In genomic region chr7:42886866-42887509, GRCh38 we compare ENCODE assay signal across 11 cellular contexts. TPM values are rescaled to one million over a fixed set of nuclear protein-coding genes. Genes with fewer than 3 reads are reported as not detected.
A peak's percentile ranks its signal among the peaks of the same experiment; 100 is the strongest.
DNase-seq lines count a peak whose midpoint lies in the region; FAIRE-seq and TF ChIP-seq lines count a peak whose summit lies in the region.
"Had no signal": no experiment of that assay in that cellular context is flagged by ENCODE, and none has a peak within 500 bp of the region (broad histone marks: within the 10 kb centered on the region; RNA-seq: fewer than 3 reads in every experiment).

No MANE protein-coding gene starts in this region.

- H3K9ac ChIP-seq in astrocyte (ENCODE audit: low read length), result no peak overlapping the region

- intact Hi-C loops in ovary (cut with DNase I), result no loop called here

- H3K27ac ChIP-seq in CD8-positive, alpha-beta memory T cell (ENCODE audit: low read depth, low read length), result no peak overlapping the region
- no peak overlapping the region for H3K27ac ChIP-seq in astrocyte (ENCODE audit: low read depth, low read length)
- H3K27ac ChIP-seq in WERI-Rb-1, result no peak overlapping the region
- H3K27ac ChIP-seq in ovary, result no peak overlapping the region

- peaks cover 0 to 1% (median 0%) of the 10 kb centered on the region in 3 donors for H3K36me3 Mint-ChIP-seq in CD8-positive, alpha-beta memory T cell
- H3K36me3 Mint-ChIP-seq in IgD-negative memory B cell (no peaks in the 10 kb centered on the region), astrocyte (ENCODE audit: low read depth, unreplicated experiment) (no peaks in the 10 kb centered on the region), neural crest cell (ENCODE audit: low read depth) (no peaks in the 10 kb centered on the region)

- H3K9me3 ChIP-seq in CD8-positive, alpha-beta memory T cell (ENCODE audit: low read length), result no peaks in the 10 kb centered on the region
- H3K9me3 ChIP-seq in astrocyte (ENCODE audit: insufficient read depth, low read depth, low read length) (no peaks in the 10 kb centered on the region), WERI-Rb-1 (ENCODE audit: severe bottlenecking) (no peaks in the 10 kb centered on the region), ovary (no peaks in the 10 kb centered on the region)

- H3K4me2 ChIP-seq in astrocyte (ENCODE audit: low read length), result no peak overlapping the region

- TF ChIP-seq EP300 in ovary (IDR thresholded peaks at IDR 0.05), result no peak

- peaks cover 10% of the 10 kb centered on the region for H3K4me1 ChIP-seq in CD8-positive, alpha-beta memory T cell (ENCODE audit: insufficient read depth, low read length)
- H3K4me1 ChIP-seq in astrocyte (ENCODE audit: insufficient read depth, low read length) (no peaks in the 10 kb centered on the region), ovary (ENCODE audit: insufficient read depth) (no peaks in the 10 kb centered on the region)

- H3K79me2 ChIP-seq in astrocyte (ENCODE audit: insufficient read depth, low read length), result no peaks in the 10 kb centered on the region

- no peaks in the 10 kb centered on the region for H4K20me1 ChIP-seq in astrocyte (ENCODE audit: insufficient read depth, low read length)

- peak overlapping the region; percentile 24 to 86 (median 82) for H3K4me3 Mint-ChIP-seq in CD8-positive, alpha-beta memory T cell
- peak overlapping the region; percentile 81 to 96 (median 88) for H3K4me3 Mint-ChIP-seq in IgD-negative memory B cell
- peak overlapping the region; percentile 89 for H3K4me3 Mint-ChIP-seq in astrocyte (ENCODE audit: unreplicated experiment)
- H3K4me3 Mint-ChIP-seq in neural crest cell, result peak overlapping the region; percentile 93

- POLR2A ChIA-PET in CD8-positive, alpha-beta memory T cell (lab: Charles Lee), result no interaction called here

- TF ChIP-seq CTCF in astrocyte (IDR thresholded peaks at IDR 0.05; ENCODE audit: insufficient read depth, low read depth, low read length), result no peak
- no peak for TF ChIP-seq CTCF in neural crest cell (conservative IDR thresholded peaks at IDR 0.05)
- TF ChIP-seq CTCF in WERI-Rb-1 (IDR thresholded peaks at IDR 0.05; ENCODE audit: low read depth, low read length), result no peak
- no peak for TF ChIP-seq CTCF in ovary (IDR thresholded peaks at IDR 0.05)

- no peaks in the 10 kb centered on the region for H3K9me3 Mint-ChIP-seq in CD8-positive, alpha-beta memory T cell
- H3K9me3 Mint-ChIP-seq in IgD-negative memory B cell, result no peaks in the 10 kb centered on the region
- no peaks in the 10 kb centered on the region for H3K9me3 Mint-ChIP-seq in astrocyte (ENCODE audit: unreplicated experiment)
- H3K9me3 Mint-ChIP-seq in neural crest cell, result no peaks in the 10 kb centered on the region

- peaks cover 9 to 30% of the 10 kb centered on the region in 2 donors for H3K27me3 Mint-ChIP-seq in CD8-positive, alpha-beta memory T cell
- H3K27me3 Mint-ChIP-seq in IgD-negative memory B cell (no peaks in the 10 kb centered on the region), astrocyte (ENCODE audit: low read depth, unreplicated experiment) (no peaks in the 10 kb centered on the region), neural crest cell (ENCODE audit: low read depth) (peaks cover 4% of the 10 kb centered on the region)

- no peak for TF ChIP-seq POLR2A in ovary (IDR thresholded peaks at IDR 0.05)

- H3K36me3 ChIP-seq in CD8-positive, alpha-beta memory T cell (ENCODE audit: insufficient read depth, low read length), result no peaks in the 10 kb centered on the region
- H3K36me3 ChIP-seq in astrocyte (ENCODE audit: insufficient read depth, low read length) (no peaks in the 10 kb centered on the region), WERI-Rb-1 (no peaks in the 10 kb centered on the region), ovary (no peaks in the 10 kb centered on the region)

- H3K4me1 Mint-ChIP-seq in CD8-positive, alpha-beta memory T cell, result peaks cover 19 to 24% (median 22%) of the 10 kb centered on the region in 3 donors
- H3K4me1 Mint-ChIP-seq in IgD-negative memory B cell (peaks cover 13 to 18% (median 17%) of the 10 kb centered on the region in 3 donors), astrocyte (ENCODE audit: low read depth, unreplicated experiment) (peaks cover 11% of the 10 kb centered on the region), neural crest cell (peaks cover 24% of the 10 kb centered on the region)

- H2AFZ ChIP-seq in astrocyte (ENCODE audit: low read depth, low read length), result no peak overlapping the region

- H3K27me3 ChIP-seq in CD8-positive, alpha-beta memory T cell (ENCODE audit: insufficient read depth, low read length, poor library complexity, severe bottlenecking), result no peaks in the 10 kb centered on the region
- H3K27me3 ChIP-seq in astrocyte (ENCODE audit: insufficient read depth, low read length), result no peaks in the 10 kb centered on the region
- H3K27me3 ChIP-seq in WERI-Rb-1 (ENCODE audit: insufficient read depth, low read depth, severe bottlenecking), result no peaks in the 10 kb centered on the region
- H3K27me3 ChIP-seq in ovary, result no peaks in the 10 kb centered on the region

- CTCF ChIA-PET in CD8-positive, alpha-beta memory T cell (lab: Charles Lee), result no interaction called here

- peak overlapping the region in 4 of 8 donors; percentile 10 to 84 (median 78) for H3K27ac Mint-ChIP-seq in CD8-positive, alpha-beta memory T cell
- H3K27ac Mint-ChIP-seq in IgD-negative memory B cell (no peak overlapping the region), astrocyte (ENCODE audit: unreplicated experiment) (no peak overlapping the region), neural crest cell (ENCODE audit: unreplicated experiment) (no peak overlapping the region)

- DNase-seq in CD8-positive, alpha-beta memory T cell, result no peak
- no peak for DNase-seq in astrocyte (ENCODE audit: low read depth)
- DNase-seq in neural crest cell (ENCODE audit: low read depth, low spot score), result no peak
- DNase-seq in EL, result no peak
- no peak for DNase-seq in WERI-Rb-1
- no peak for DNase-seq in ovary
- DNase-seq: activated CD8-positive, alpha-beta memory T cell treated with anti-CD3 and anti-CD28 coated beads for 24 hours; NCI-H1930; stimulated activated CD4-positive, alpha-beta T cell treated with anti-CD3 and anti-CD28 coated beads, Interleukin-12 subunit alpha, Interleukin-12 subunit beta, amount 100 ng/mL, for 4 hours had no signal

- FAIRE-seq in astrocyte (lab: Jason Lieb, UNC), result peak; percentile 41
- FAIRE-seq: frontal cortex had no signal

- no peak overlapping the region for H3K4me3 ChIP-seq in CD8-positive, alpha-beta memory T cell (ENCODE audit: low read length)
- H3K4me3 ChIP-seq in astrocyte (ENCODE audit: insufficient read depth, low read depth, low read length) (no peak overlapping the region), WERI-Rb-1 (ENCODE audit: low read depth, low read length) (no peak overlapping the region), ovary (no peak overlapping the region)

RNA-seq across cellular contexts. Expression of gene C7orf25, which starts 24.9 kb away (rescaled TPM):
- total RNA-seq in CD8-positive, alpha-beta memory T cell, result 1 to 10 TPM; 2.5 to 5.2 TPM
- 4.6 TPM for polyA plus RNA-seq in CD8-positive, alpha-beta memory T cell
- polyA plus RNA-seq in IgD-negative memory B cell (3.1 TPM), ovary (1 to 10 TPM; 2.4 to 6.2 TPM)
- total RNA-seq in astrocyte (8.5 and 8.8 TPM in 2 replicates), neural crest cell (3.7 and 6.9 TPM in 2 replicates), ovary (10 to 100 TPM in 1 of 7 donors, 1 to 10 TPM in 6; 5.9 to 11.2 (median 7.9) TPM)

RNA-seq across cellular contexts. Expression of gene PSMA2, which starts 45.0 kb away (rescaled TPM):
- total RNA-seq in CD8-positive, alpha-beta memory T cell, result 100 to 1,000 TPM; 176 to 179 TPM
- 238 TPM for polyA plus RNA-seq in CD8-positive, alpha-beta memory T cell
- polyA plus RNA-seq in IgD-negative memory B cell (168 TPM), ovary (10 to 100 TPM; 47.2 to 79.0 TPM)
- total RNA-seq in astrocyte (106 and 119 TPM in 2 replicates), neural crest cell (128 and 130 TPM in 2 replicates), ovary (10 to 100 TPM; 43.6 to 76.3 (median 53.7) TPM)

RNA-seq across cellular contexts. Expression of gene MRPL32, which starts 45.2 kb away (rescaled TPM):
- 10 to 100 TPM; 74.6 to 79.5 TPM for total RNA-seq in CD8-positive, alpha-beta memory T cell
- 49.9 TPM for polyA plus RNA-seq in CD8-positive, alpha-beta memory T cell
- polyA plus RNA-seq in IgD-negative memory B cell, result 44.2 TPM
- total RNA-seq in astrocyte, result 64.4 and 71.2 TPM in 2 replicates
- total RNA-seq in neural crest cell, result 50.1 and 52.6 TPM in 2 replicates
- 10 to 100 TPM; 38.8 to 73.0 (median 44.2) TPM for total RNA-seq in ovary
- polyA plus RNA-seq in ovary, result 10 to 100 TPM; 64.6 to 75.0 TPM
